In genomic region chr3:170780955-170781354, GRCh38 we compare ENCODE assay signal across 29 cellular contexts.
DNase-seq lines count a peak whose midpoint lies in the region; ATAC-seq, FAIRE-seq and TF ChIP-seq lines count a peak whose summit lies in the region.
"Had no signal": no experiment of that assay in that cellular context is flagged by ENCODE, and none has a peak within 500 bp of the region (broad histone marks: within the 10 kb centered on the region; RNA-seq: fewer than 3 reads in every experiment).

No MANE protein-coding gene starts in this region.

- no peak overlapping the region for H3K4me3 ChIP-seq in bronchial epithelial cell (ENCODE audit: low read depth, low read length)
- H3K4me3 ChIP-seq in fibroblast of the aortic adventitia (ENCODE audit: low read depth, low read length): no peak overlapping the region
- H3K4me3 ChIP-seq: adrenal gland, cardiac muscle cell, lower lobe of right lung, neural progenitor cell, Peyer's patch, thoracic aorta had no signal

- intact Hi-C loops in activated CD8-positive, alpha-beta T cell treated with anti-CD3 and anti-CD28 coated beads for 36 hours (cut with micrococcal nuclease): no loop called here

- peaks cover 23% of the 10 kb centered on the region for H3K27me3 Mint-ChIP-seq in activated T-cell treated with anti-CD3 and anti-CD28 coated beads, Interleukin-2, amount 50 U/mL, for 4 hours (ENCODE audit: low read depth)
- peaks cover 31% of the 10 kb centered on the region for H3K27me3 Mint-ChIP-seq in activated CD8-positive, alpha-beta T cell treated with anti-CD3 and anti-CD28 coated beads for 36 hours

- no peaks in the 10 kb centered on the region for H3K27me3 ChIP-seq in bronchial epithelial cell (ENCODE audit: control insufficient read depth, insufficient read depth, low read length)
- H3K27me3 ChIP-seq: adrenal gland, cardiac muscle cell, neural progenitor cell, Peyer's patch had no signal

- H3K4me1 Mint-ChIP-seq in activated T-cell treated with anti-CD3 and anti-CD28 coated beads, Interleukin-2, amount 50 U/mL, for 4 hours (ENCODE audit: low read depth): no peaks in the 10 kb centered on the region
- no peaks in the 10 kb centered on the region for H3K4me1 Mint-ChIP-seq in activated CD8-positive, alpha-beta T cell treated with anti-CD3 and anti-CD28 coated beads for 36 hours (ENCODE audit: low read depth)
- H3K4me1 Mint-ChIP-seq: CD4-positive, alpha-beta memory T cell; neural progenitor cell had no signal

- CTCF ChIA-PET in activated CD8-positive, alpha-beta T cell treated with anti-CD3 and anti-CD28 coated beads for 36 hours (lab: Charles Lee): interaction anchor here (2.1 kb wide), 1 partner anchor 30 kb away, joined by 11 read pairs; no protein-coding TSS in a partner anchor

- ATAC-seq in activated T-cell treated with anti-CD3 and anti-CD28 coated beads, Interleukin-2, amount 50 U/mL, for 4 hours: no peak
- ATAC-seq in activated CD8-positive, alpha-beta T cell treated with anti-CD3 and anti-CD28 coated beads for 36 hours: no peak
- ATAC-seq: lower lobe of right lung; sciatic nerve; stimulated activated naive CD8-positive, alpha-beta T cell treated with anti-CD3 and anti-CD28 coated beads, Interleukin-15, Interleukin-2, amounts not matched to agents 100 U/mL and 50 U/mL, for 24 hours had no signal

- TF ChIP-seq CTCF in bronchial epithelial cell (IDR thresholded peaks at IDR 0.05; ENCODE audit: insufficient read depth, low read length, severe bottlenecking) (no peak), fibroblast of the aortic adventitia (IDR thresholded peaks at IDR 0.05; ENCODE audit: insufficient read depth, low read length) (no peak)
- TF ChIP-seq CTCF in activated CD8-positive, alpha-beta T cell treated with anti-CD3 and anti-CD28 coated beads for 36 hours (IDR thresholded peaks at IDR 0.05): no peak

- no peak for FAIRE-seq in bronchial epithelial cell (lab: Jason Lieb, UNC)
- FAIRE-seq: GM19239, kidney had no signal

- no peak overlapping the region for H3K4me3 Mint-ChIP-seq in activated T-cell treated with anti-CD3 and anti-CD28 coated beads, Interleukin-2, amount 50 U/mL, for 4 hours
- H3K4me3 Mint-ChIP-seq in activated CD8-positive, alpha-beta T cell treated with anti-CD3 and anti-CD28 coated beads for 36 hours: no peak overlapping the region
- H3K4me3 Mint-ChIP-seq: CD4-positive, alpha-beta memory T cell; neural progenitor cell; T-helper 1 cell treated with Interleukin-12 subunit alpha and Interleukin-12 subunit beta and Interleukin-4 antibody, amounts not matched to agents 30 μg/mL and 1 μg/mL, for 36 hours had no signal

- H3K27ac Mint-ChIP-seq in activated CD8-positive, alpha-beta T cell treated with anti-CD3 and anti-CD28 coated beads for 36 hours: no peak overlapping the region
- H3K27ac Mint-ChIP-seq: CD4-positive, alpha-beta memory T cell; neural progenitor cell; T-helper 1 cell treated with Interleukin-12 subunit alpha and Interleukin-12 subunit beta and Interleukin-4 antibody, amounts not matched to agents 30 μg/mL and 1 μg/mL, for 36 hours had no signal

- DNase-seq in HPDE6-E6E7 (ENCODE audit: extremely low spot score): peak; percentile 27
- DNase-seq in bronchial epithelial cell (ENCODE audit: low read depth): peak; percentile 88
- peak; percentile 35 for DNase-seq in fibroblast of the aortic adventitia (ENCODE audit: low read depth)
- DNase-seq in myocyte (ENCODE audit: low read depth): peak; percentile 14
- DNase-seq in activated T-cell treated with anti-CD3 and anti-CD28 coated beads, Interleukin-2, amount 50 U/mL, for 4 hours: no peak
- no peak for DNase-seq in activated CD8-positive, alpha-beta T cell treated with anti-CD3 and anti-CD28 coated beads for 36 hours
- no peak for DNase-seq in GM19240 (ENCODE audit: insufficient read length, low spot score)
- DNase-seq: activated CD4-positive, alpha-beta T cell treated with anti-CD3 and anti-CD28 coated beads for 1 hour; activated CD8-positive, alpha-beta memory T cell treated with anti-CD3 and anti-CD28 coated beads for 24 hours; activated naive CD4-positive, alpha-beta T cell; activated T-cell treated with anti-CD3 and anti-CD28 coated beads, Interleukin-2, amount 50 U/mL, for 1 hour; AML-193; CD4-positive, alpha-beta memory T cell; dermis blood vessel endothelial cell; kidney; lower lobe of right lung; NCI-H1436 treated with DMSO at 0.1 percent for 48 hours; NCI-H524; Peyer's patch; posterior cingulate gyrus; stimulated activated CD4-positive, alpha-beta T cell treated with anti-CD3 and anti-CD28 coated beads, Interleukin-15, amount 100 ng/mL, for 24 hours; stimulated activated naive CD8-positive, alpha-beta T cell treated with anti-CD3 and anti-CD28 coated beads, Interleukin-15, Interleukin-2, amounts not matched to agents 100 U/mL and 50 U/mL, for 24 hours had no signal

- H3K9me3 Mint-ChIP-seq in activated T-cell treated with anti-CD3 and anti-CD28 coated beads, Interleukin-2, amount 50 U/mL, for 4 hours: no peaks in the 10 kb centered on the region
- H3K9me3 Mint-ChIP-seq in activated CD8-positive, alpha-beta T cell treated with anti-CD3 and anti-CD28 coated beads for 36 hours: no peaks in the 10 kb centered on the region
- H3K9me3 Mint-ChIP-seq: T-helper 1 cell treated with Interleukin-12 subunit alpha and Interleukin-12 subunit beta and Interleukin-4 antibody, amounts not matched to agents 30 μg/mL and 1 μg/mL, for 36 hours had no signal

- H3K36me3 ChIP-seq in bronchial epithelial cell (ENCODE audit: control insufficient read depth, insufficient read depth, low read length): no peaks in the 10 kb centered on the region
- H3K36me3 ChIP-seq: adrenal gland, cardiac muscle cell, lower lobe of right lung, neural progenitor cell, Peyer's patch, thoracic aorta had no signal

- H3K36me3 Mint-ChIP-seq in activated T-cell treated with anti-CD3 and anti-CD28 coated beads, Interleukin-2, amount 50 U/mL, for 4 hours (ENCODE audit: insufficient read depth): no peaks in the 10 kb centered on the region
- H3K36me3 Mint-ChIP-seq in activated CD8-positive, alpha-beta T cell treated with anti-CD3 and anti-CD28 coated beads for 36 hours (ENCODE audit: low read depth): no peaks in the 10 kb centered on the region
- H3K36me3 Mint-ChIP-seq: CD4-positive, alpha-beta memory T cell; neural progenitor cell had no signal

- POLR2A ChIA-PET in activated CD8-positive, alpha-beta T cell treated with anti-CD3 and anti-CD28 coated beads for 36 hours (lab: Charles Lee): no interaction called here

Comparison
In these comparisons a context has a peak if more than half of its experiments do, and no peak if none do; other contexts are left out.
1. DNase-seq: peak in HPDE6-E6E7 (single experiment), bronchial epithelial cell (single experiment), fibroblast of the aortic adventitia (single experiment) and myocyte (single experiment); none in activated T-cell treated with anti-CD3 and anti-CD28 coated beads, Interleukin-2, amount 50 U/mL, for 4 hours (single experiment), activated CD8-positive, alpha-beta T cell treated with anti-CD3 and anti-CD28 coated beads for 36 hours (single experiment) and GM19240 (single experiment).